ENCODE assay signal across 24 cellular contexts in the genomic region with DNA sequence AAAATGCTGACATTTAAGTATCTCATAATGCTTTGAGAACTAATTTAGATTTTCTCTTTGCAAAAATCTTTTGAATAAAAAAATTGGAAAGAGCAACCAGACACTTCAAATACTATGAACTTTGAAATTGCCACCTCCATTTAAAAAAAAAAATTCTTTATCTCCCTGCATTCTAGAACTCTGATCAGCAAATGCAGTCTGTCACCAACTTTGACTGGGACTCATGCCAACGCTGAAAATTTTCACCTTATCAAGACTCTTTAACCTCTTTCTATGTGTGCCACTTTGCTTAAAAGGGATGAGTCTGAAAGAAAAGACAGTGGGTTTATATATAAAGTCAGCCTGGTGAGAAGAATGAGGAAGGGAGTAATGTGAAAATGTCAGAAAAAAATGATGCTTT.
"Had no signal": no experiment of that assay in that cellular context is flagged by ENCODE, and none has a peak within 500 bp of the region (broad histone marks: within the 10 kb centered on the region; RNA-seq: fewer than 3 reads in every experiment).

No MANE protein-coding gene starts in this region.

- DNase-seq: activated CD4-positive, alpha-beta T cell treated with anti-CD3 and anti-CD28 coated beads for 4 hours; activated CD8-positive, alpha-beta memory T cell treated with anti-CD3 and anti-CD28 coated beads, Interleukin-2, amount 50 U/mL, for 4 hours; activated CD8-positive, alpha-beta T cell treated with anti-CD3 and anti-CD28 coated beads for 36 hours; activated gamma-delta T cell treated with Interleukin-2 at 50 U/mL for 16 hours; activated naive CD4-positive, alpha-beta T cell treated with anti-CD3 and anti-CD28 coated beads, Interleukin-2, amount 10 ng/mL, durations not matched to agents 7 days and 5 days; activated naive CD8-positive, alpha-beta T cell treated with anti-CD3 and anti-CD28 coated beads for 36 hours; activated T-cell treated with anti-CD3 and anti-CD28 coated beads, Interleukin-2, amount 50 U/mL, for 72 hours; brain microvascular endothelial cell; KG1; NCI-H1048; NCI-H146; NCI-H187 treated with DMSO at 0.1 percent for 48 hours; NCI-H2081 treated with DMSO at 0.1 percent for 48 hours; NCI-H345; NCI-H510A; NCI-H526 treated with DMSO at 0.1 percent for 48 hours; NCI-H82; PC-3; SHP77; T-helper 17 cell; T-helper 9 cell had no signal

- H3K36me3 Mint-ChIP-seq: activated naive CD4-positive, alpha-beta T cell treated with anti-CD3 and anti-CD28 coated beads, Interleukin-2, amount 10 ng/mL, durations not matched to agents 7 days and 5 days; activated naive CD8-positive, alpha-beta T cell treated with anti-CD3 and anti-CD28 coated beads for 36 hours had no signal

- H3K4me1 ChIP-seq: SJSA1 had no signal

- H3K27me3 Mint-ChIP-seq: activated CD8-positive, alpha-beta T cell treated with anti-CD3 and anti-CD28 coated beads for 36 hours; activated naive CD4-positive, alpha-beta T cell treated with anti-CD3 and anti-CD28 coated beads, Interleukin-2, amount 10 ng/mL, durations not matched to agents 7 days and 5 days; activated naive CD8-positive, alpha-beta T cell treated with anti-CD3 and anti-CD28 coated beads for 36 hours; T-helper 17 cell had no signal

- H3K27ac ChIP-seq: brain microvascular endothelial cell, SJSA1 had no signal

- H3K9me3 ChIP-seq: SJSA1 had no signal

- ATAC-seq: activated CD4-positive, CD25-positive, alpha-beta regulatory T cell treated with anti-CD3 and anti-CD28 coated beads, Interleukin-2, amount 50 U/mL, for 24 hours; activated CD8-positive, alpha-beta T cell treated with anti-CD3 and anti-CD28 coated beads for 36 hours; activated T-cell treated with anti-CD3 and anti-CD28 coated beads, Interleukin-2, amount 50 U/mL, for 72 hours; PC-3; T-helper 17 cell had no signal

- H3K4me3 ChIP-seq: SJSA1 had no signal

- H3K9me3 Mint-ChIP-seq: activated CD8-positive, alpha-beta T cell treated with anti-CD3 and anti-CD28 coated beads for 36 hours; activated naive CD8-positive, alpha-beta T cell treated with anti-CD3 and anti-CD28 coated beads for 36 hours; activated T-helper 2 cell treated with anti-CD3 and anti-CD28 coated beads, Interferon-gamma antibody, Interleukin-2, Interleukin-4, amounts not matched to agents 10 μg/mL and 5 μg/mL and 100 μg/mL, durations not matched to agents 14 hours and 24 hours and 36 hours had no signal

- H3K36me3 ChIP-seq: brain microvascular endothelial cell, SJSA1 had no signal

- H3K27ac Mint-ChIP-seq: activated CD8-positive, alpha-beta T cell treated with anti-CD3 and anti-CD28 coated beads for 36 hours; activated naive CD4-positive, alpha-beta T cell treated with anti-CD3 and anti-CD28 coated beads, Interleukin-2, amount 10 ng/mL, durations not matched to agents 7 days and 5 days; activated naive CD8-positive, alpha-beta T cell treated with anti-CD3 and anti-CD28 coated beads for 36 hours; activated T-cell treated with anti-CD3 and anti-CD28 coated beads, Interleukin-2, amount 50 U/mL, for 72 hours; activated T-helper 2 cell treated with anti-CD3 and anti-CD28 coated beads, Interferon-gamma antibody, Interleukin-2, Interleukin-4, amounts not matched to agents 10 μg/mL and 5 μg/mL and 100 μg/mL, durations not matched to agents 14 hours and 24 hours and 36 hours; T-helper 17 cell had no signal

- H3K27me3 ChIP-seq: brain microvascular endothelial cell, SJSA1 had no signal

- H3K4me3 Mint-ChIP-seq: activated CD8-positive, alpha-beta T cell treated with anti-CD3 and anti-CD28 coated beads for 36 hours; activated naive CD4-positive, alpha-beta T cell treated with anti-CD3 and anti-CD28 coated beads, Interleukin-2, amount 10 ng/mL, durations not matched to agents 7 days and 5 days; activated naive CD8-positive, alpha-beta T cell treated with anti-CD3 and anti-CD28 coated beads for 36 hours; activated T-cell treated with anti-CD3 and anti-CD28 coated beads, Interleukin-2, amount 50 U/mL, for 72 hours; T-helper 17 cell had no signal

- H3K4me1 Mint-ChIP-seq: activated naive CD4-positive, alpha-beta T cell treated with anti-CD3 and anti-CD28 coated beads, Interleukin-2, amount 10 ng/mL, durations not matched to agents 7 days and 5 days; activated naive CD8-positive, alpha-beta T cell treated with anti-CD3 and anti-CD28 coated beads for 36 hours; T-helper 17 cell had no signal
